24 cellular contexts compared by ENCODE assay signal in the genomic region with DNA sequence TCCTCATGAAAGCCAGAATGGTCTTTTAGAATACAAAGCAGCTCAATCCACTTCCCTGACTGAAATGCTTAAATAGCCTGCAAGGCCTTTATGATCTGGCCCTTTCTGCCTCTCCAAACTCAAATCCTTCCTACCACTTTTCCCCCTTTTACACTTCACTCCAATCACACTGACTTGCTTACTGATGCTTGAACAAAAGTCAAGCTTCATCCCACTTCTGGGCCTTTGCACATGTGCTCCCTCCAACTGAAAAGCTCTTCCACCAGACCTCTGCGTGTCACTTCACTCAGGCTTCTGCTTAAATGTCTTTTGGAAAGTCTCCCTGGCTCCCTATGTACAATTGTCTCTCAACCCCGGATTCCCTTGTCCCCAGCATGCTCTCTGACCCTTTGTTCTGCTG. TPM values are rescaled to one million over a fixed set of nuclear protein-coding genes. Genes with fewer than 3 reads are reported as not detected.
A peak's percentile ranks its signal among the peaks of the same experiment; 100 is the strongest.
DNase-seq lines count a peak whose midpoint lies in the region; ATAC-seq, FAIRE-seq and TF ChIP-seq lines count a peak whose summit lies in the region.
"Had no signal": no experiment of that assay in that cellular context is flagged by ENCODE, and none has a peak within 500 bp of the region (broad histone marks: within the 10 kb centered on the region; RNA-seq: fewer than 3 reads in every experiment).

No MANE protein-coding gene starts in this region.

- H3K9me3 ChIP-seq in K562 (replicated peaks; ENCODE audit: control insufficient read depth, insufficient read depth, low read depth, low read length) = no peaks in the 10 kb centered on the region
- no peaks in the 10 kb centered on the region for H3K9me3 ChIP-seq in neural progenitor cell (ENCODE audit: low read depth)
- H3K9me3 ChIP-seq: A549, HAP-1 had no signal

- no peaks in the 10 kb centered on the region; the same call in 1 of the 2 replicates for H4K20me1 ChIP-seq in K562 (replicated peaks; ENCODE audit: control insufficient read depth, insufficient read depth, low read length)
- H4K20me1 ChIP-seq in neural progenitor cell (ENCODE audit: low read depth) = no peaks in the 10 kb centered on the region

- H2AFZ ChIP-seq in K562 (ENCODE audit: low read depth, low read length) (no peak overlapping the region), neural progenitor cell (replicated peaks) (no peak overlapping the region)
- H2AFZ ChIP-seq: GM23248 had no signal

- no TSS peak for BruUV-seq in K562 (replicated peaks; lab: Mats Ljungman, UMichigan)

- H3K27ac ChIP-seq in K562 (ENCODE audit: extremely low read depth, low read depth, low read length) (no peak overlapping the region), neural progenitor cell (peak overlapping the region; percentile 58)
- H3K27ac ChIP-seq: 22Rv1, A549, C4-2B, GM23248, HL-60 had no signal

- no peaks in the 10 kb centered on the region for H3K27me3 ChIP-seq in K562 (ENCODE audit: control insufficient read depth in 2 of 2, insufficient read depth in 2 of 2, low read length in 2 of 2)
- no peaks in the 10 kb centered on the region for H3K27me3 ChIP-seq in neural progenitor cell

- TF ChIP-seq RAD21 in K562 (CRISPR knock-in tag; conservative IDR thresholded peaks at IDR 0.05 in 1 of 2, IDR thresholded peaks at IDR 0.05 in 1 of 2) = no peak

- H3K79me2 ChIP-seq in K562 (ENCODE audit: control insufficient read depth, insufficient read depth, low read length) = no peaks in the 10 kb centered on the region
- H3K79me2 ChIP-seq in neural progenitor cell (ENCODE audit: low read depth) = no peaks in the 10 kb centered on the region

- in situ Hi-C loops in K562 (cut with MboI) = no loop called here

- no peaks in the 10 kb centered on the region for H3K9me1 ChIP-seq in K562 (ENCODE audit: control insufficient read depth, insufficient read depth, low read length)

- intact Hi-C loops in activated CD4-positive, alpha-beta T cell treated with anti-CD3 and anti-CD28 coated beads, Interleukin-2, amount 10 ng/mL, durations not matched to agents 24 days and 14 days (cut with micrococcal nuclease) = no loop called here
- intact Hi-C loops in K562 (cut with micrococcal nuclease) = no loop called here

- H3K4me1 Mint-ChIP-seq in activated CD4-positive, alpha-beta T cell treated with anti-CD3 and anti-CD28 coated beads, Interleukin-2, amount 10 ng/mL, durations not matched to agents 24 days and 14 days = no peaks in the 10 kb centered on the region
- no peaks in the 10 kb centered on the region for H3K4me1 Mint-ChIP-seq in activated naive CD8-positive, alpha-beta T cell (ENCODE audit: low read depth)
- H3K4me1 Mint-ChIP-seq in activated naive CD8-positive, alpha-beta T cell treated with anti-CD3 and anti-CD28 coated beads for 36 hours = no peaks in the 10 kb centered on the region
- no peaks in the 10 kb centered on the region for H3K4me1 Mint-ChIP-seq in neural progenitor cell

- H3K4me1 ChIP-seq in K562 (replicated peaks in 1 of 2; ENCODE audit: control insufficient read depth in 2 of 2, insufficient read depth in 2 of 2, low read length in 2 of 2) = no peaks in the 10 kb centered on the region
- no peaks in the 10 kb centered on the region for H3K4me1 ChIP-seq in neural progenitor cell
- H3K4me1 ChIP-seq: A549, HAP-1 had no signal

- H3K9ac ChIP-seq in K562 (ENCODE audit: insufficient read depth in 1 of 2, low read depth in 2 of 2, low read length in 2 of 2) (no peak overlapping the region), neural progenitor cell (no peak overlapping the region)
- H3K9ac ChIP-seq: GM23248 had no signal

- TF ChIP-seq EP300 in K562 (IDR thresholded peaks at IDR 0.05; ENCODE audit: low read length) = no peak

- H3K4me2 ChIP-seq in K562 (ENCODE audit: insufficient read depth, low read length) (no peak overlapping the region), neural progenitor cell (no peak overlapping the region)
- H3K4me2 ChIP-seq: A549 had no signal

- POLR2A ChIA-PET in K562 (lab: Yijun Ruan, JAX) = interaction anchor here (0.7 to 2.8 kb wide), 7 partner anchors 9 to 203 kb away, joined by 3 to 16 read pairs (median 4); a partner anchor contains a TSS

- H3K4me3 ChIP-seq in K562 (no peak overlapping the region), neural progenitor cell (no peak overlapping the region)
- H3K4me3 ChIP-seq: A549, GM23248, HAP-1 had no signal

- H3F3A ChIP-seq in neural progenitor cell (ENCODE audit: low read depth) = peaks cover 6% of the 10 kb centered on the region

- FAIRE-seq in K562 (lab: Jason Lieb, UNC) = no peak
- FAIRE-seq: A549 had no signal

- no peak overlapping the region for H3K4me3 Mint-ChIP-seq in activated CD4-positive, alpha-beta T cell treated with anti-CD3 and anti-CD28 coated beads, Interleukin-2, amount 10 ng/mL, durations not matched to agents 24 days and 14 days
- no peak overlapping the region for H3K4me3 Mint-ChIP-seq in activated naive CD8-positive, alpha-beta T cell
- H3K4me3 Mint-ChIP-seq in activated naive CD8-positive, alpha-beta T cell treated with anti-CD3 and anti-CD28 coated beads for 36 hours = no peak overlapping the region
- no peak overlapping the region for H3K4me3 Mint-ChIP-seq in neural progenitor cell
- H3K4me3 Mint-ChIP-seq: CD4-positive, alpha-beta T cell had no signal

- DNase-seq in activated CD4-positive, alpha-beta T cell treated with anti-CD3 and anti-CD28 coated beads, Interleukin-2, amount 10 ng/mL, durations not matched to agents 24 days and 14 days = peak; percentile 52
- DNase-seq in activated CD4-positive, alpha-beta T cell treated with anti-CD3 and anti-CD28 coated beads, Interleukin-2, amount 50 U/mL, for 1 hour = no peak
- no peak for DNase-seq in activated naive CD8-positive, alpha-beta T cell treated with anti-CD3 and anti-CD28 coated beads for 36 hours
- DNase-seq in K562 (ENCODE audit: extremely low read depth in 1 of 4, low spot score in 3 of 4) = no peak
- no peak for DNase-seq in neural progenitor cell (ENCODE audit: low spot score)
- DNase-seq in T-helper 2 cell = no peak
- DNase-seq: AML-193; CD4-positive, alpha-beta T cell; DMS153; DMS79; GDM1; GM23248; IMR-90 had no signal

- H3K9me3 Mint-ChIP-seq in activated CD4-positive, alpha-beta T cell treated with anti-CD3 and anti-CD28 coated beads, Interleukin-2, amount 10 ng/mL, durations not matched to agents 24 days and 14 days = no peaks in the 10 kb centered on the region
- no peaks in the 10 kb centered on the region for H3K9me3 Mint-ChIP-seq in activated naive CD8-positive, alpha-beta T cell (ENCODE audit: low read depth)
- no peaks in the 10 kb centered on the region for H3K9me3 Mint-ChIP-seq in activated naive CD8-positive, alpha-beta T cell treated with anti-CD3 and anti-CD28 coated beads for 36 hours
- no peaks in the 10 kb centered on the region for H3K9me3 Mint-ChIP-seq in neural progenitor cell
- H3K9me3 Mint-ChIP-seq: CD4-positive, alpha-beta T cell had no signal

- TF ChIP-seq CTCF in K562 (IDR thresholded peaks at IDR 0.05 in 2 of 3, conservative IDR thresholded peaks at IDR 0.05 in 1 of 3; ENCODE audit: insufficient read depth in 2 of 3, low read depth in 1 of 3, low read length in 3 of 3) (no peak), neural progenitor cell (IDR thresholded peaks at IDR 0.05) (no peak)

- H3K36me3 Mint-ChIP-seq in activated CD4-positive, alpha-beta T cell treated with anti-CD3 and anti-CD28 coated beads, Interleukin-2, amount 10 ng/mL, durations not matched to agents 24 days and 14 days (ENCODE audit: low read depth) = peaks cover 61% of the 10 kb centered on the region
- peaks cover 2% of the 10 kb centered on the region for H3K36me3 Mint-ChIP-seq in activated naive CD8-positive, alpha-beta T cell
- H3K36me3 Mint-ChIP-seq in activated naive CD8-positive, alpha-beta T cell treated with anti-CD3 and anti-CD28 coated beads for 36 hours = peaks cover 12% of the 10 kb centered on the region
- peaks cover 36% of the 10 kb centered on the region for H3K36me3 Mint-ChIP-seq in neural progenitor cell

- H3K36me3 ChIP-seq in K562 (ENCODE audit: control insufficient read depth, insufficient read depth, low read length) (peaks cover 91% of the 10 kb centered on the region), neural progenitor cell (peaks cover 48% of the 10 kb centered on the region)

- ATAC-seq in K562 (no peak; the same call in 2 of the 3 replicates), GM18870 (IDR thresholded peaks at IDR 0.05; ENCODE audit: unreplicated experiment) (no peak)
- ATAC-seq: A549 had no signal

- no peaks in the 10 kb centered on the region for H3K27me3 Mint-ChIP-seq in activated CD4-positive, alpha-beta T cell treated with anti-CD3 and anti-CD28 coated beads, Interleukin-2, amount 10 ng/mL, durations not matched to agents 24 days and 14 days
- no peaks in the 10 kb centered on the region for H3K27me3 Mint-ChIP-seq in activated naive CD8-positive, alpha-beta T cell
- H3K27me3 Mint-ChIP-seq in activated naive CD8-positive, alpha-beta T cell treated with anti-CD3 and anti-CD28 coated beads for 36 hours = no peaks in the 10 kb centered on the region
- no peaks in the 10 kb centered on the region for H3K27me3 Mint-ChIP-seq in neural progenitor cell (ENCODE audit: insufficient read depth, low read depth)
- H3K27me3 Mint-ChIP-seq: CD4-positive, alpha-beta T cell had no signal

- TF ChIP-seq POLR2A in K562 (conservative IDR thresholded peaks at IDR 0.05) = 0 out of 2 replicates have a peak, but pooled peaks have one; percentile 42

- 100% methylated on average over 2 of the region's 2 CpGs for WGBS in K562 (ENCODE audit: insufficient coverage, low coverage, missing lambda C conversion rate)

- CTCF ChIA-PET in K562 (lab: Yijun Ruan, JAX; ENCODE audit: low intra/inter-chr PET ratio) = no interaction called here

- H3K27ac Mint-ChIP-seq in activated CD4-positive, alpha-beta T cell treated with anti-CD3 and anti-CD28 coated beads, Interleukin-2, amount 10 ng/mL, durations not matched to agents 24 days and 14 days = no peak overlapping the region
- peak overlapping the region; percentile 13 for H3K27ac Mint-ChIP-seq in activated naive CD8-positive, alpha-beta T cell
- H3K27ac Mint-ChIP-seq in activated naive CD8-positive, alpha-beta T cell treated with anti-CD3 and anti-CD28 coated beads for 36 hours = no peak overlapping the region
- H3K27ac Mint-ChIP-seq in neural progenitor cell = no peak overlapping the region
- H3K27ac Mint-ChIP-seq: CD4-positive, alpha-beta T cell had no signal

RNA-seq across cellular contexts. Expression of a gene that starts 13.3 kb away (rescaled TPM):
- total RNA-seq in activated CD4-positive, alpha-beta T cell treated with anti-CD3 and anti-CD28 coated beads, Interleukin-2, amount 10 ng/mL, durations not matched to agents 24 days and 14 days = 0.37 TPM in 1 of 2 replicates, not detected in the other
- total RNA-seq in activated naive CD8-positive, alpha-beta T cell treated with anti-CD3 and anti-CD28 coated beads for 36 hours = not detected
- total RNA-seq in K562 (2011; cell fraction: chromatin; rRNA removed; ENCODE audit: low replicate concordance) = not detected in 2 replicates
- total RNA-seq in K562 (2011; cell fraction: nucleolus; rRNA removed) = not detected in 2 replicates
- not detected in 2 replicates for total RNA-seq in K562 (2011; cell fraction: nucleoplasm; rRNA removed)
- total RNA-seq in K562 (2014; rRNA removed) (not detected in 2 replicates), K562 (2014; rRNA removed; fragmentation: Illumina TruSeq; extraction: Trizol) (not detected in 2 replicates), K562 (2015; rRNA removed; fragmentation: Illumina TruSeq; extraction: Trizol) (not detected in 2 replicates), K562 (2021) (not detected in 2 replicates), neural progenitor cell (ENCODE audit: low replicate concordance) (not detected in 2 replicates)
- polyA plus RNA-seq in K562 (2011; rRNA removed) (not detected in 2 replicates), K562 (2014; fragmentation: Illumina TruSeq; extraction: Trizol) (not detected in 2 replicates), K562 (2014; fragmentation: Nextera tagmentation; extraction: Ambion mirVana) (not detected), K562 (2014; rRNA removed) (not detected in 2 replicates)
- not detected in 2 replicates for polyA plus RNA-seq in K562 (2011; cell fraction: cytosol; rRNA removed)
- polyA plus RNA-seq in K562 (2011; cell fraction: nucleus; rRNA removed) = 0.18 TPM in 1 of 2 replicates, not detected in the other
- polyA plus RNA-seq in K562 (2012) = not detected in 2 replicates
- polyA minus RNA-seq in K562 (2011; rRNA and poly(A)+ RNA removed) = 0.30 TPM in 1 of 2 replicates, not detected in the other
- polyA minus RNA-seq in K562 (2011; cell fraction: cytosol; rRNA and poly(A)+ RNA removed) = not detected in 2 replicates
- polyA minus RNA-seq in K562 (2011; cell fraction: nucleus; rRNA and poly(A)+ RNA removed) = not detected in 2 replicates
- total RNA-seq: GM23248, HT1080, IMR-90 had no signal
- polyA plus RNA-seq: BJ, GM23248, IMR-90 had no signal

RNA-seq across cellular contexts. Expression of a gene that starts 16.0 kb away (rescaled TPM):
- total RNA-seq in activated CD4-positive, alpha-beta T cell treated with anti-CD3 and anti-CD28 coated beads, Interleukin-2, amount 10 ng/mL, durations not matched to agents 24 days and 14 days = 118 and 125 TPM in 2 replicates
- total RNA-seq in activated naive CD8-positive, alpha-beta T cell treated with anti-CD3 and anti-CD28 coated beads for 36 hours = 100 to 1,000 TPM; 118 to 121 TPM
- 98.8 and 294 TPM in 2 replicates for total RNA-seq in K562 (2011; cell fraction: chromatin; rRNA removed; ENCODE audit: low replicate concordance)
- 65.5 and 71.3 TPM in 2 replicates for total RNA-seq in K562 (2011; cell fraction: nucleolus; rRNA removed)
- 135 and 180 TPM in 2 replicates for total RNA-seq in K562 (2011; cell fraction: nucleoplasm; rRNA removed)
- total RNA-seq in K562 (2014; rRNA removed) = 150 and 165 TPM in 2 replicates
- 230 and 259 TPM in 2 replicates for total RNA-seq in K562 (2014; rRNA removed; fragmentation: Illumina TruSeq; extraction: Trizol)
- 174 and 190 TPM in 2 replicates for total RNA-seq in K562 (2015; rRNA removed; fragmentation: Illumina TruSeq; extraction: Trizol)
- 167 and 172 TPM in 2 replicates for total RNA-seq in K562 (2021)
- 233 and 294 TPM in 2 replicates for polyA plus RNA-seq in K562 (2011; rRNA removed)
- 38.2 and 71.9 TPM in 2 replicates for polyA plus RNA-seq in K562 (2011; cell fraction: cytosol; rRNA removed)
- 83.1 and 206 TPM in 2 replicates for polyA plus RNA-seq in K562 (2011; cell fraction: nucleus; rRNA removed)
- 109 and 119 TPM in 2 replicates for polyA plus RNA-seq in K562 (2012)
- 164 and 203 TPM in 2 replicates for polyA plus RNA-seq in K562 (2014; fragmentation: Illumina TruSeq; extraction: Trizol)
- 100 to 1,000 TPM; 257 to 275 TPM for polyA plus RNA-seq in K562 (2014; fragmentation: Nextera tagmentation; extraction: Ambion mirVana)
- 235 and 238 TPM in 2 replicates for polyA plus RNA-seq in K562 (2014; rRNA removed)
- 151 and 155 TPM in 2 replicates for polyA minus RNA-seq in K562 (2011; rRNA and poly(A)+ RNA removed)
- 37.3 and 65.9 TPM in 2 replicates for polyA minus RNA-seq in K562 (2011; cell fraction: cytosol; rRNA and poly(A)+ RNA removed)
- 67.0 and 103 TPM in 2 replicates for polyA minus RNA-seq in K562 (2011; cell fraction: nucleus; rRNA and poly(A)+ RNA removed)
- 226 and 397 TPM in 2 replicates for total RNA-seq in neural progenitor cell (ENCODE audit: low replicate concordance)

RNA-seq across cellular contexts. Expression of a gene that starts 29.5 kb away (rescaled TPM):
- total RNA-seq in activated CD4-positive, alpha-beta T cell treated with anti-CD3 and anti-CD28 coated beads, Interleukin-2, amount 10 ng/mL, durations not matched to agents 24 days and 14 days = 0.28 and 0.56 TPM in 2 replicates
- total RNA-seq in activated naive CD8-positive, alpha-beta T cell treated with anti-CD3 and anti-CD28 coated beads for 36 hours = not detected
- total RNA-seq in K562 (2011; cell fraction: chromatin; rRNA removed; ENCODE audit: low replicate concordance) = not detected in 2 replicates
- total RNA-seq in K562 (2011; cell fraction: nucleolus; rRNA removed) = not detected in 2 replicates
- total RNA-seq in K562 (2011; cell fraction: nucleoplasm; rRNA removed) = not detected in 2 replicates
- 0.24 TPM in 1 of 2 replicates, not detected in the other for total RNA-seq in K562 (2014; rRNA removed)
- total RNA-seq in K562 (2014; rRNA removed; fragmentation: Illumina TruSeq; extraction: Trizol) = not detected in 2 replicates
- not detected in 2 replicates for total RNA-seq in K562 (2015; rRNA removed; fragmentation: Illumina TruSeq; extraction: Trizol)
- not detected in 2 replicates for total RNA-seq in K562 (2021)
- 0.06 TPM in 1 of 2 replicates, not detected in the other for polyA plus RNA-seq in K562 (2011; rRNA removed)
- 0.10 and 0.60 TPM in 2 replicates for polyA plus RNA-seq in K562 (2011; cell fraction: cytosol; rRNA removed)
- polyA plus RNA-seq in K562 (2011; cell fraction: nucleus; rRNA removed) = 0.13 TPM in 1 of 2 replicates, not detected in the other
- polyA plus RNA-seq in K562 (2012) = 0.08 and 0.09 TPM in 2 replicates
- polyA plus RNA-seq in K562 (2014; fragmentation: Illumina TruSeq; extraction: Trizol) = 0.07 TPM in 1 of 2 replicates, not detected in the other
- polyA plus RNA-seq in K562 (2014; fragmentation: Nextera tagmentation; extraction: Ambion mirVana) = under 1 TPM in 1 of 2 experiments, not detected in 1; 0.03 TPM
- polyA plus RNA-seq in K562 (2014; rRNA removed) = 0.05 TPM in 1 of 2 replicates, not detected in the other
- 0.21 TPM in 1 of 2 replicates, not detected in the other for polyA minus RNA-seq in K562 (2011; rRNA and poly(A)+ RNA removed)
- not detected in 2 replicates for polyA minus RNA-seq in K562 (2011; cell fraction: cytosol; rRNA and poly(A)+ RNA removed)
- not detected in 2 replicates for polyA minus RNA-seq in K562 (2011; cell fraction: nucleus; rRNA and poly(A)+ RNA removed)
- total RNA-seq in neural progenitor cell (ENCODE audit: low replicate concordance) = not detected in 2 replicates
- total RNA-seq: CD4-positive, alpha-beta T cell; Daoy; H4; HT1080; IMR-90 had no signal
- polyA plus RNA-seq: A549, BJ, GM23248, IMR-90 had no signal
